25 cellular contexts compared by ENCODE assay signal in genomic region chr10:67917169-67917568, GRCh38. TPM values are rescaled to one million over a fixed set of nuclear protein-coding genes. Genes with fewer than 3 reads are reported as not detected.
DNase-seq lines count a peak whose midpoint lies in the region; ATAC-seq and TF ChIP-seq lines count a peak whose summit lies in the region.
"Had no signal": no experiment of that assay in that cellular context is flagged by ENCODE, and none has a peak within 500 bp of the region (broad histone marks: within the 10 kb centered on the region; RNA-seq: fewer than 3 reads in every experiment).

No MANE protein-coding gene starts in this region.

- peaks cover 14% of the 10 kb centered on the region for H4K20me1 ChIP-seq in GM23338 (replicated peaks; ENCODE audit: insufficient read depth)

- peaks cover 5 to 9% of the 10 kb centered on the region in 2 donors for H3K36me3 Mint-ChIP-seq in activated T-cell treated with anti-CD3 and anti-CD28 coated beads, Interleukin-2, amount 50 U/mL, for 72 hours (ENCODE audit: insufficient read depth in 2 of 2)
- H3K36me3 Mint-ChIP-seq in GM23338 (ENCODE audit: low read depth) (peaks cover 54% of the 10 kb centered on the region), osteocyte (ENCODE audit: unreplicated experiment) (peaks cover 43% of the 10 kb centered on the region)
- peaks cover 59% of the 10 kb centered on the region for H3K36me3 Mint-ChIP-seq in activated T-helper 17 cell treated with anti-CD3 and anti-CD28 coated beads, Interleukin-2, amount 50 U/mL, for 72 hours (ENCODE audit: low read depth)

- no peak overlapping the region for H3K4me3 Mint-ChIP-seq in activated T-cell treated with anti-CD3 and anti-CD28 coated beads, Interleukin-2, amount 50 U/mL, for 72 hours
- H3K4me3 Mint-ChIP-seq in GM23338 (no peak overlapping the region), osteocyte (ENCODE audit: unreplicated experiment) (no peak overlapping the region)
- H3K4me3 Mint-ChIP-seq in activated T-helper 17 cell treated with anti-CD3 and anti-CD28 coated beads, Interleukin-2, amount 50 U/mL, for 72 hours, result no peak overlapping the region
- H3K4me3 Mint-ChIP-seq: activated T-helper 1 cell treated with anti-CD3 and anti-CD28 coated beads, Interleukin-12 subunit alpha, Interleukin-12 subunit beta, Interleukin-2, Interleukin-4 antibody, amounts not matched to agents 30 ng/mL and 10 ng/mL and 1 ng/mL, durations not matched to agents 14 hours and 24 hours and 36 hours; naive thymus-derived CD4-positive, alpha-beta T cell; T-cell had no signal

- H3K9me2 ChIP-seq in GM23338 (ENCODE audit: insufficient read depth), result no peaks in the 10 kb centered on the region

- no peak overlapping the region for H2AFZ ChIP-seq in GM23338

- TF ChIP-seq CTCF in GM23338 (conservative IDR thresholded peaks at IDR 0.05; ENCODE audit: low read depth in 2 of 2) (no peak), osteocyte (IDR thresholded peaks at IDR 0.05) (no peak)

- no peaks in the 10 kb centered on the region for H3K27me3 ChIP-seq in GM23338 (ENCODE audit: insufficient read depth)
- H3K27me3 ChIP-seq: BLaER1, gastroesophageal sphincter, MG63, SJCRH30, tibial nerve had no signal

- H3K79me2 ChIP-seq in GM23338 (replicated peaks; ENCODE audit: insufficient read depth), result peaks cover 25% of the 10 kb centered on the region

- no peak for DNase-seq in activated T-cell treated with anti-CD3 and anti-CD28 coated beads, Interleukin-2, amount 50 U/mL, for 72 hours
- DNase-seq in activated T-cell treated with anti-CD3 and anti-CD28 coated beads, Interleukin-2, amount 50 U/mL, for 48 hours, result no peak
- no peak for DNase-seq in GM23338 (ENCODE audit: low spot score)
- no peak for DNase-seq in osteocyte (ENCODE audit: extremely low spot score, unreplicated experiment)
- no peak for DNase-seq in NCI-H1105 treated with DMSO at 0.1 percent for 48 hours (lab: John Stamatoyannopoulos, UW)
- DNase-seq in NCI-H2196 (lab: John Stamatoyannopoulos, UW; ENCODE audit: unreplicated experiment), result no peak
- DNase-seq: DMS79; GDM1; left ventricle myocardium superior; MG63; midbrain; naive thymus-derived CD4-positive, alpha-beta T cell; NCI-H1417; NCI-H2029 treated with DMSO at 0.1 percent for 48 hours; NCI-H2227 treated with DMSO at 0.1 percent for 48 hours; NCI-H526 treated with DMSO at 0.1 percent for 48 hours; SJCRH30; small intestine; T-cell had no signal

- H3K9me3 Mint-ChIP-seq in activated T-cell treated with anti-CD3 and anti-CD28 coated beads, Interleukin-2, amount 50 U/mL, for 72 hours, result no peaks in the 10 kb centered on the region
- H3K9me3 Mint-ChIP-seq in GM23338, result no peaks in the 10 kb centered on the region
- no peaks in the 10 kb centered on the region for H3K9me3 Mint-ChIP-seq in activated T-helper 17 cell treated with anti-CD3 and anti-CD28 coated beads, Interleukin-2, amount 50 U/mL, for 72 hours
- H3K9me3 Mint-ChIP-seq in osteocyte (ENCODE audit: unreplicated experiment), result no peaks in the 10 kb centered on the region
- H3K9me3 Mint-ChIP-seq: activated T-helper 1 cell treated with anti-CD3 and anti-CD28 coated beads, Interleukin-12 subunit alpha, Interleukin-12 subunit beta, Interleukin-2, Interleukin-4 antibody, amounts not matched to agents 30 ng/mL and 10 ng/mL and 1 ng/mL, durations not matched to agents 14 hours and 24 hours and 36 hours; T-cell had no signal

- H3K4me1 ChIP-seq in GM23338 (ENCODE audit: insufficient read depth), result no peaks in the 10 kb centered on the region
- H3K4me1 ChIP-seq: BLaER1, gastroesophageal sphincter, SJCRH30, tibial nerve had no signal

- H3K4me1 Mint-ChIP-seq in activated T-cell treated with anti-CD3 and anti-CD28 coated beads, Interleukin-2, amount 50 U/mL, for 72 hours (ENCODE audit: low read depth), result peaks cover 12% of the 10 kb centered on the region
- H3K4me1 Mint-ChIP-seq in GM23338, result peaks cover 7% of the 10 kb centered on the region; the same call in 2 of the 3 replicates
- H3K4me1 Mint-ChIP-seq in activated T-helper 17 cell treated with anti-CD3 and anti-CD28 coated beads, Interleukin-2, amount 50 U/mL, for 72 hours, result peaks cover 10% of the 10 kb centered on the region
- peaks cover 8% of the 10 kb centered on the region for H3K4me1 Mint-ChIP-seq in osteocyte (ENCODE audit: unreplicated experiment)

- peaks cover 4% of the 10 kb centered on the region; the same call in 1 of the 2 replicates for H3F3A ChIP-seq in GM23338 (replicated peaks; ENCODE audit: low read depth)

- peaks cover 35% of the 10 kb centered on the region for H3K36me3 ChIP-seq in GM23338 (ENCODE audit: insufficient read depth)

- no peak overlapping the region for H3K4me2 ChIP-seq in GM23338
- H3K4me2 ChIP-seq: BLaER1 had no signal

- H3K27ac ChIP-seq in GM23338 (ENCODE audit: low read depth), result peak overlapping the region; percentile 29; the same call in 1 of the 2 replicates
- H3K27ac ChIP-seq: BLaER1, gastroesophageal sphincter, SJCRH30, tibial nerve had no signal

- peak overlapping the region; percentile 54 for H3K27ac Mint-ChIP-seq in activated T-cell treated with anti-CD3 and anti-CD28 coated beads, Interleukin-2, amount 50 U/mL, for 72 hours
- H3K27ac Mint-ChIP-seq in GM23338, result peak overlapping the region; percentile 3; the same call in 1 of the 2 replicates
- H3K27ac Mint-ChIP-seq in activated T-helper 17 cell treated with anti-CD3 and anti-CD28 coated beads, Interleukin-2, amount 50 U/mL, for 72 hours, result peak overlapping the region; percentile 46
- peak overlapping the region; percentile 16 for H3K27ac Mint-ChIP-seq in osteocyte (ENCODE audit: unreplicated experiment)
- H3K27ac Mint-ChIP-seq: activated T-helper 1 cell treated with anti-CD3 and anti-CD28 coated beads, Interleukin-12 subunit alpha, Interleukin-12 subunit beta, Interleukin-2, Interleukin-4 antibody, amounts not matched to agents 30 ng/mL and 10 ng/mL and 1 ng/mL, durations not matched to agents 14 hours and 24 hours and 36 hours had no signal

- no peaks in the 10 kb centered on the region for H3K27me3 Mint-ChIP-seq in activated T-cell treated with anti-CD3 and anti-CD28 coated beads, Interleukin-2, amount 50 U/mL, for 72 hours (ENCODE audit: low read depth)
- H3K27me3 Mint-ChIP-seq in GM23338 (ENCODE audit: insufficient read depth, low read depth, poor library complexity) (no peaks in the 10 kb centered on the region), osteocyte (ENCODE audit: unreplicated experiment) (no peaks in the 10 kb centered on the region)
- no peaks in the 10 kb centered on the region for H3K27me3 Mint-ChIP-seq in activated T-helper 17 cell treated with anti-CD3 and anti-CD28 coated beads, Interleukin-2, amount 50 U/mL, for 72 hours
- H3K27me3 Mint-ChIP-seq: naive thymus-derived CD4-positive, alpha-beta T cell; T-cell had no signal

- H3K4me3 ChIP-seq in GM23338, result no peak overlapping the region
- H3K4me3 ChIP-seq: BLaER1, gastroesophageal sphincter, K562, MG63, SJCRH30, tibial nerve had no signal

- ATAC-seq in activated T-cell treated with anti-CD3 and anti-CD28 coated beads, Interleukin-2, amount 50 U/mL, for 72 hours (replicated peaks in 1 of 2), result no peak
- no peak for ATAC-seq in GM23338
- no peak for ATAC-seq in activated T-helper 17 cell treated with anti-CD3 and anti-CD28 coated beads, Interleukin-2, amount 50 U/mL, for 72 hours (replicated peaks)
- ATAC-seq: gastroesophageal sphincter; K562; left ventricle myocardium superior; naive thymus-derived CD4-positive, alpha-beta T cell; T-cell had no signal

TF ChIP-seq in GM23338, 12 proteins besides CTCF, POLR2A, EP300 and RAD21 (continues in another document):
- TF ChIP-seq EZH2phosphoT487 (IDR thresholded peaks at IDR 0.05; ENCODE audit: unreplicated experiment) (no peak), ETS1 (IDR thresholded peaks at IDR 0.05) (no peak), ZNF114 (CRISPR knock-in tag; IDR thresholded peaks at IDR 0.05) (no peak), ZNF331 (CRISPR knock-in tag; IDR thresholded peaks at IDR 0.05; ENCODE audit: low read depth) (no peak), REST (IDR thresholded peaks at IDR 0.05; ENCODE audit: unreplicated experiment) (no peak), CREB1 (CRISPR knock-in tag; IDR thresholded peaks at IDR 0.05; ENCODE audit: low read depth) (no peak)

RNA-seq across cellular contexts. Expression of gene SIRT1, which starts 32.7 kb away (rescaled TPM):
- 10 to 100 TPM; 42.6 to 46.6 TPM for total RNA-seq in activated T-cell treated with anti-CD3 and anti-CD28 coated beads, Interleukin-2, amount 50 U/mL, for 72 hours
- 61.6 and 68.0 TPM in 2 replicates for total RNA-seq in GM23338 (2014; rRNA removed; shearing (Covaris generic))
- polyA plus RNA-seq in GM23338 (2016; fragmentation: Nextera tagmentation; extraction: Ambion mirVana), result 32.4 and 35.9 TPM in 2 replicates
- total RNA-seq in activated T-helper 17 cell treated with anti-CD3 and anti-CD28 coated beads, Interleukin-2, amount 50 U/mL, for 72 hours, result 10 to 100 TPM; 24.0 to 30.7 TPM
- total RNA-seq in osteocyte, result 23.9 and 25.6 TPM in 2 replicates

Comparison
In these comparisons a context has a peak if more than half of its experiments do, and no peak if none do; other contexts are left out.
1. H3K27ac Mint-ChIP-seq: peak in every context shown above with its lines; median percentile 54 in activated T-cell treated with anti-CD3 and anti-CD28 coated beads, Interleukin-2, amount 50 U/mL, for 72 hours; 46 in activated T-helper 17 cell treated with anti-CD3 and anti-CD28 coated beads, Interleukin-2, amount 50 U/mL, for 72 hours; 16 in osteocyte; 3 in GM23338.